In the genomic region with DNA sequence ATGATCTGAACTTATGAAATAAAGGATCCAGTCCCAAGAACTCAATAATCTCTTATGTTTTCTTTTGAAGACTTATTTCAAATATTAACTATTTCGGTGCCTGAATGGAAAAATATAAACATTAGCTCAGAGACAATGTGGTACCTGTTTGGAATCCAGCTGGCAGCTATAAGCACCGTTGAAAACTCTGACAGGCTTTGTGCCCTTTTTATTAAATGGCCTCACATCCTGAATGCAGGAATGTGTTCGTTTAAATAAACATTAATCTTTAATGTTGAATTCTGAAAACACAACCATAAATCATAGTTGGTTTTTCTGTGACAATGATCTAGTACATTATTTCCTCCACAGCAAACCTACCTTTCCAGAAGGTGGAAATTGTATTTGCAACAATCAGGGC, we compare ENCODE assay signal across 20 cellular contexts. TPM values are rescaled to one million over a fixed set of nuclear protein-coding genes. Genes with fewer than 3 reads are reported as not detected.
DNase-seq lines count a peak whose midpoint lies in the region; ATAC-seq and TF ChIP-seq lines count a peak whose summit lies in the region.
"Had no signal": no experiment of that assay in that cellular context is flagged by ENCODE, and none has a peak within 500 bp of the region (broad histone marks: within the 10 kb centered on the region; RNA-seq: fewer than 3 reads in every experiment).

No MANE protein-coding gene starts in this region.

- H3K79me2 ChIP-seq in DOHH2 (ENCODE audit: control insufficient read depth, low read length) = no peaks in the 10 kb centered on the region; the same call in 1 of the 2 replicates

- peaks cover 14 to 30% (median 15%) of the 10 kb centered on the region in 3 donors for H3K4me1 Mint-ChIP-seq in CD8-positive, alpha-beta memory T cell

- BruUV-seq in A673 (replicated peaks; lab: Mats Ljungman, UMichigan) (TSS peak; percentile 65), Panc1 (replicated peaks; lab: Mats Ljungman, UMichigan) (TSS peak; percentile 66)

- no peak for ATAC-seq in Panc1
- ATAC-seq in body of pancreas = peak; percentile 53
- ATAC-seq in GM18858 (IDR thresholded peaks at IDR 0.05; ENCODE audit: unreplicated experiment) = no peak
- ATAC-seq: A549 had no signal

- no peak for TF ChIP-seq CTCF in A673 (conservative IDR thresholded peaks at IDR 0.05; ENCODE audit: low read depth, low read length)
- TF ChIP-seq CTCF in DOHH2 (IDR thresholded peaks at IDR 0.05; ENCODE audit: low read depth, low read length, poor library complexity, severe bottlenecking) = no peak
- TF ChIP-seq CTCF in Panc1 (IDR thresholded peaks at IDR 0.05) = no peak
- TF ChIP-seq CTCF in body of pancreas (IDR thresholded peaks at IDR 0.05) = no peak
- no peak for TF ChIP-seq CTCF in GM10248 (IDR thresholded peaks at IDR 0.05; ENCODE audit: control extremely low read depth, extremely low read depth, low read depth, missing control alignments)

- H3K36me3 ChIP-seq in A673 (ENCODE audit: insufficient read depth, low read length, poor library complexity, severe bottlenecking) (peaks cover 32% of the 10 kb centered on the region), DOHH2 (ENCODE audit: control insufficient read depth, low read length) (peaks cover 44% of the 10 kb centered on the region), Panc1 (ENCODE audit: control insufficient read depth, insufficient read depth, low read length) (peaks cover 14% of the 10 kb centered on the region), body of pancreas (replicated peaks in 1 of 2; ENCODE audit: insufficient read depth in 1 of 2, low read depth in 2 of 2) (peaks cover 0 to 10% of the 10 kb centered on the region in 2 donors)
- H3K36me3 ChIP-seq in CD8-positive, alpha-beta memory T cell (ENCODE audit: insufficient read depth, low read length) = peaks cover 22% of the 10 kb centered on the region

- H4K20me1 ChIP-seq in DOHH2 (ENCODE audit: control insufficient read depth, insufficient read depth, low read depth, low read length) = no peaks in the 10 kb centered on the region

- peak overlapping the region; percentile 39; the same call in 1 of the 2 replicates for H3K4me2 ChIP-seq in DOHH2 (ENCODE audit: low read length)
- H3K4me2 ChIP-seq: A549 had no signal

- H3K4me3 Mint-ChIP-seq in CD8-positive, alpha-beta memory T cell = no peak overlapping the region
- H3K4me3 Mint-ChIP-seq: CD4-positive, CD25-positive, alpha-beta regulatory T cell had no signal

- H3K9me2 ChIP-seq in DOHH2 (replicated peaks; ENCODE audit: control insufficient read depth, low read length) = no peaks in the 10 kb centered on the region

- 24 to 35% methylated on average over 3 of the region's 3 CpGs for WGBS in body of pancreas, 2 donors

- in situ Hi-C loops in Panc1 (cut with HindIII; ENCODE audit: low pct_unique_long_range_greater_than_20kb, low sequenced_read_pairs) = no loop called here

- intact Hi-C loops in A673 (cut with micrococcal nuclease; ENCODE audit: unreplicated experiment) (no loop called here), Panc1 (cut with micrococcal nuclease; ENCODE audit: unreplicated experiment) (no loop called here), body of pancreas (cut with DNase I) (no loop called here)

- H3K27me3 Mint-ChIP-seq in CD8-positive, alpha-beta memory T cell = peaks cover 4 to 5% of the 10 kb centered on the region in 2 donors

- H3K9me3 ChIP-seq in A673 (ENCODE audit: low read depth, low read length, poor library complexity, severe bottlenecking) (no peaks in the 10 kb centered on the region), DOHH2 (ENCODE audit: control insufficient read depth, insufficient read depth, low read length) (no peaks in the 10 kb centered on the region), Panc1 (ENCODE audit: control insufficient read depth, insufficient read depth, low read depth, low read length) (no peaks in the 10 kb centered on the region), body of pancreas (no peaks in the 10 kb centered on the region)
- H3K9me3 ChIP-seq in CD8-positive, alpha-beta memory T cell (ENCODE audit: low read length) = no peaks in the 10 kb centered on the region
- H3K9me3 ChIP-seq: A549, SJCRH30 had no signal

- DNase-seq in A673 (ENCODE audit: low spot score) = no peak
- DNase-seq in Panc1 (ENCODE audit: low read depth, low spot score) = no peak
- DNase-seq in body of pancreas = no peak
- no peak for DNase-seq in EL
- no peak for DNase-seq in GM10248 (ENCODE audit: extremely low spot score)
- DNase-seq in CD8-positive, alpha-beta memory T cell = no peak
- DNase-seq: CD4-positive, CD25-positive, alpha-beta regulatory T cell; COR-L47; DMS 273 treated with DMSO at 0.1 percent for 48 hours; DMS79 treated with DMSO at 0.1 percent for 48 hours; NCI-H1092; NCI-H1436; NCI-H1930; NCI-H226; NCI-H510A treated with DMSO at 0.1 percent for 48 hours; NCI-H748 treated with DMSO at 0.1 percent for 48 hours; SJCRH30 had no signal

- H3K27me3 ChIP-seq in A673 (replicated peaks; ENCODE audit: insufficient read depth, low read depth, low read length, poor library complexity) (no peaks in the 10 kb centered on the region), DOHH2 (ENCODE audit: control insufficient read depth, low read length) (no peaks in the 10 kb centered on the region), Panc1 (ENCODE audit: control insufficient read depth, insufficient read depth, low read length) (no peaks in the 10 kb centered on the region), body of pancreas (no peaks in the 10 kb centered on the region)
- no peaks in the 10 kb centered on the region for H3K27me3 ChIP-seq in CD8-positive, alpha-beta memory T cell (ENCODE audit: insufficient read depth, low read length, poor library complexity, severe bottlenecking)
- H3K27me3 ChIP-seq: SJCRH30 had no signal

- H3K27ac Mint-ChIP-seq in CD8-positive, alpha-beta memory T cell = peak overlapping the region in 2 of 8 donors; percentile 36 to 40

- no peaks in the 10 kb centered on the region for H3K9me3 Mint-ChIP-seq in CD8-positive, alpha-beta memory T cell
- H3K9me3 Mint-ChIP-seq: CD4-positive, CD25-positive, alpha-beta regulatory T cell had no signal

- H3K36me3 Mint-ChIP-seq in CD8-positive, alpha-beta memory T cell = peaks cover 0 to 49% (median 11%) of the 10 kb centered on the region in 3 donors

- POLR2A ChIA-PET in A673 (lab: Charles Lee; ENCODE audit: low non-redundant PET) (no interaction called here), Panc1 (lab: Charles Lee) (no interaction called here), GM10248 (lab: Yijun Ruan, JAX) (no interaction called here)
- POLR2A ChIA-PET in CD8-positive, alpha-beta memory T cell (lab: Charles Lee) = no interaction called here

- peaks cover 15% of the 10 kb centered on the region for H3K4me1 ChIP-seq in A673 (ENCODE audit: insufficient read depth, low read length, poor library complexity, severe bottlenecking)
- peaks cover 23% of the 10 kb centered on the region for H3K4me1 ChIP-seq in DOHH2 (ENCODE audit: control insufficient read depth, low read length)
- peaks cover 6% of the 10 kb centered on the region; the same call in 1 of the 2 replicates for H3K4me1 ChIP-seq in Panc1 (ENCODE audit: control insufficient read depth, insufficient read depth, low read length)
- peaks cover 14% of the 10 kb centered on the region for H3K4me1 ChIP-seq in body of pancreas
- H3K4me1 ChIP-seq in CD8-positive, alpha-beta memory T cell (ENCODE audit: insufficient read depth, low read length) = peaks cover 6% of the 10 kb centered on the region
- H3K4me1 ChIP-seq: SJCRH30 had no signal

- H3K27ac ChIP-seq in A673 (ENCODE audit: low read depth, low read length, poor library complexity, severe bottlenecking) = no peak overlapping the region
- peak overlapping the region; percentile 26; the same call in 1 of the 2 replicates for H3K27ac ChIP-seq in DOHH2 (ENCODE audit: low read depth, low read length)
- H3K27ac ChIP-seq in Panc1 (ENCODE audit: low read length) = no peak overlapping the region
- H3K27ac ChIP-seq in body of pancreas = peak overlapping the region in 3 of 4 donors; percentile 8 to 64 (median 21)
- H3K27ac ChIP-seq in CD8-positive, alpha-beta memory T cell (ENCODE audit: low read depth, low read length) = no peak overlapping the region
- H3K27ac ChIP-seq: A549, SJCRH30 had no signal

- CTCF ChIA-PET in A673 (lab: Charles Lee) (no interaction called here), Panc1 (lab: Charles Lee) (no interaction called here), GM10248 (lab: Yijun Ruan, JAX) (interaction anchor here (1.0 kb wide), 1 partner anchor 71 kb away, joined by 3 read pairs; no protein-coding TSS in a partner anchor)
- CTCF ChIA-PET in CD8-positive, alpha-beta memory T cell (lab: Charles Lee) = no interaction called here

- H3K4me3 ChIP-seq in A673 (ENCODE audit: low read depth, low read length, poor library complexity, severe bottlenecking) (no peak overlapping the region), DOHH2 (ENCODE audit: low read length) (0 out of 2 replicates have a peak overlapping the region, but pooled peaks have one; percentile 25), Panc1 (ENCODE audit: low read depth in 2 of 2, low read length in 2 of 2) (no peak overlapping the region), body of pancreas (no peak overlapping the region)
- no peak overlapping the region for H3K4me3 ChIP-seq in CD8-positive, alpha-beta memory T cell (ENCODE audit: low read length)
- H3K4me3 ChIP-seq: A549, SJCRH30 had no signal

- peaks cover 17% of the 10 kb centered on the region for H3F3A ChIP-seq in DOHH2 (ENCODE audit: control insufficient read depth, insufficient read depth)

- no peak for TF ChIP-seq POLR2A in body of pancreas (IDR thresholded peaks at IDR 0.05)

RNA-seq across cellular contexts. Expression of gene KIAA0319, which starts 4.4 kb away (rescaled TPM):
- total RNA-seq in A673 (2021) = 1.7 and 2.2 TPM in 2 replicates
- 2.0 TPM for total RNA-seq in Panc1 (2021; ENCODE audit: unreplicated experiment)
- polyA plus RNA-seq in Panc1 (2012; ENCODE audit: insufficient read length) = 1.2 TPM
- 1 to 10 TPM; 2.1 to 2.3 TPM for total RNA-seq in body of pancreas
- total RNA-seq in CD8-positive, alpha-beta memory T cell = under 1 TPM; 0.07 to 0.09 TPM
- not detected for polyA plus RNA-seq in CD8-positive, alpha-beta memory T cell
- total RNA-seq: CD4-positive, CD25-positive, alpha-beta regulatory T cell; SJCRH30 had no signal

RNA-seq across cellular contexts. Expression of gene TDP2, which starts 16.3 kb away (rescaled TPM):
- total RNA-seq in A673 (2021) (31.4 and 34.9 TPM in 2 replicates), Panc1 (2021; ENCODE audit: unreplicated experiment) (33.6 TPM), body of pancreas (10 to 100 TPM; 21.0 to 25.1 TPM)
- polyA plus RNA-seq in Panc1 (2012; ENCODE audit: insufficient read length) = 42.7 TPM
- total RNA-seq in CD8-positive, alpha-beta memory T cell = 10 to 100 TPM; 49.8 to 50.6 TPM
- polyA plus RNA-seq in CD8-positive, alpha-beta memory T cell = 46.1 TPM

RNA-seq across cellular contexts. Expression of gene ACOT13, which starts 16.5 kb away (rescaled TPM):
- 31.2 and 40.8 TPM in 2 replicates for total RNA-seq in A673 (2021)
- total RNA-seq in Panc1 (2021; ENCODE audit: unreplicated experiment) = 31.6 TPM
- 22.4 TPM for polyA plus RNA-seq in Panc1 (2012; ENCODE audit: insufficient read length)
- total RNA-seq in body of pancreas = 1 to 10 TPM; 2.6 to 3.4 TPM
- total RNA-seq in CD8-positive, alpha-beta memory T cell = 10 to 100 TPM; 19.6 to 25.3 TPM
- 17.0 TPM for polyA plus RNA-seq in CD8-positive, alpha-beta memory T cell

Comparison
In these comparisons a context has a peak if more than half of its experiments do, and no peak if none do; other contexts are left out.
1. H3K27ac ChIP-seq: peak in DOHH2 (single experiment) and body of pancreas (3 of 4); none in A673 (single experiment), Panc1 (single experiment) and CD8-positive, alpha-beta memory T cell (single experiment).